In genomic region chr9:96383165-96383939, GRCh38 we compare ENCODE assay signal across 8 cellular contexts. TPM values are rescaled to one million over a fixed set of nuclear protein-coding genes. Genes with fewer than 3 reads are reported as not detected.
A peak's percentile ranks its signal among the peaks of the same experiment; 100 is the strongest.
DNase-seq lines count a peak whose midpoint lies in the region; ATAC-seq lines count a peak whose summit lies in the region.

TSS of gene SLC35D2 (minus strand) at chr9:96383711. CDS start at chr9:96383634, 77 bp downstream.

- H3K9ac ChIP-seq in subcutaneous abdominal adipose tissue (ENCODE audit: low read length in 5 of 5), result peak within 1 kb of the TSS; percentile 56 to 85 (median 77)

- H3K27ac Mint-ChIP-seq in activated CD4-positive, alpha-beta memory T cell treated with anti-CD3 and anti-CD28 coated beads for 36 hours, result peak within 1 kb of the TSS; percentile 82

- no peaks in the 10 kb centered on the region for H3K27me3 Mint-ChIP-seq in activated CD4-positive, alpha-beta memory T cell treated with anti-CD3 and anti-CD28 coated beads for 36 hours

- ATAC-seq in HG02852 (IDR thresholded peaks at IDR 0.05; ENCODE audit: unreplicated experiment) (peak; percentile 74), HG03159 (IDR thresholded peaks at IDR 0.05; ENCODE audit: unreplicated experiment) (no peak)

- H3K4me3 ChIP-seq in subcutaneous abdominal adipose tissue (ENCODE audit: low read depth in 1 of 5, low read length in 5 of 5), result peak within 1 kb of the TSS; percentile 72 to 82 (median 76)

- H3K4me1 Mint-ChIP-seq in activated CD4-positive, alpha-beta memory T cell treated with anti-CD3 and anti-CD28 coated beads for 36 hours (ENCODE audit: low read depth), result peaks cover 32% of the 10 kb centered on the region

- H3K27me3 ChIP-seq in subcutaneous abdominal adipose tissue (ENCODE audit: control insufficient read depth in 5 of 5, insufficient read depth in 4 of 5, low read length in 5 of 5), result no peaks in the 10 kb centered on the region

- CTCF ChIA-PET in activated CD4-positive, alpha-beta memory T cell treated with anti-CD3 and anti-CD28 coated beads for 36 hours (lab: Charles Lee), result interaction anchor here (0.9 to 1.8 kb wide), 3 partner anchors 33 to 66 kb away, joined by 4 to 8 read pairs (median 4); no protein-coding TSS in a partner anchor

- H3K27ac ChIP-seq in subcutaneous abdominal adipose tissue (ENCODE audit: low read depth, low read length), result peak within 1 kb of the TSS; percentile 71

- peak within 1 kb of the TSS; percentile 78 for H3K4me3 Mint-ChIP-seq in activated CD4-positive, alpha-beta memory T cell treated with anti-CD3 and anti-CD28 coated beads for 36 hours

- no peaks in the 10 kb centered on the region for H3K9me3 ChIP-seq in subcutaneous abdominal adipose tissue (ENCODE audit: control insufficient read depth in 5 of 5, low read length in 5 of 5)

- H3K36me3 ChIP-seq in subcutaneous abdominal adipose tissue (ENCODE audit: control insufficient read depth in 5 of 5, insufficient read depth in 5 of 5, low read length in 5 of 5), result peaks cover 0 to 3% (median 0%) of the 10 kb centered on the region in 5 donors

- H3K9me3 Mint-ChIP-seq in activated CD4-positive, alpha-beta memory T cell treated with anti-CD3 and anti-CD28 coated beads for 36 hours, result no peaks in the 10 kb centered on the region

- H3K4me1 ChIP-seq in subcutaneous abdominal adipose tissue (ENCODE audit: control insufficient read depth in 5 of 5, insufficient read depth in 5 of 5, low read length in 5 of 5), result peaks cover 1 to 23% (median 20%) of the 10 kb centered on the region in 5 donors

- DNase-seq in EL (peak; percentile 76), epidermal melanocyte (ENCODE audit: insufficient read length, low spot score) (peak; percentile 73), medulla oblongata (ENCODE audit: extremely low spot score) (peak; percentile 44), NCI-H146 treated with DMSO at 0.1 percent for 48 hours (lab: John Stamatoyannopoulos, UW; ENCODE audit: unreplicated experiment) (no peak)
- DNase-seq in activated CD4-positive, alpha-beta memory T cell treated with anti-CD3 and anti-CD28 coated beads for 36 hours, result peak; percentile 24

- intact Hi-C loops in activated CD4-positive, alpha-beta memory T cell treated with anti-CD3 and anti-CD28 coated beads for 36 hours (cut with micrococcal nuclease), result loop anchor here (2.0 kb wide), 1 partner anchor 35 kb away; the partner anchor contains the start of gene ZNF367

- POLR2A ChIA-PET in activated CD4-positive, alpha-beta memory T cell treated with anti-CD3 and anti-CD28 coated beads for 36 hours (lab: Charles Lee), result interaction anchor here (1.1 kb wide), 1 partner anchor 11 kb away, joined by 3 read pairs; no protein-coding TSS in a partner anchor

- H3K36me3 Mint-ChIP-seq in activated CD4-positive, alpha-beta memory T cell treated with anti-CD3 and anti-CD28 coated beads for 36 hours, result peaks cover 22% of the 10 kb centered on the region

RNA-seq across cellular contexts. Expression of gene SLC35D2, which starts in this region (rescaled TPM):
- total RNA-seq in activated CD4-positive, alpha-beta memory T cell treated with anti-CD3 and anti-CD28 coated beads for 36 hours, result 1 to 10 TPM; 8.1 to 8.5 TPM
